In the genomic region with DNA sequence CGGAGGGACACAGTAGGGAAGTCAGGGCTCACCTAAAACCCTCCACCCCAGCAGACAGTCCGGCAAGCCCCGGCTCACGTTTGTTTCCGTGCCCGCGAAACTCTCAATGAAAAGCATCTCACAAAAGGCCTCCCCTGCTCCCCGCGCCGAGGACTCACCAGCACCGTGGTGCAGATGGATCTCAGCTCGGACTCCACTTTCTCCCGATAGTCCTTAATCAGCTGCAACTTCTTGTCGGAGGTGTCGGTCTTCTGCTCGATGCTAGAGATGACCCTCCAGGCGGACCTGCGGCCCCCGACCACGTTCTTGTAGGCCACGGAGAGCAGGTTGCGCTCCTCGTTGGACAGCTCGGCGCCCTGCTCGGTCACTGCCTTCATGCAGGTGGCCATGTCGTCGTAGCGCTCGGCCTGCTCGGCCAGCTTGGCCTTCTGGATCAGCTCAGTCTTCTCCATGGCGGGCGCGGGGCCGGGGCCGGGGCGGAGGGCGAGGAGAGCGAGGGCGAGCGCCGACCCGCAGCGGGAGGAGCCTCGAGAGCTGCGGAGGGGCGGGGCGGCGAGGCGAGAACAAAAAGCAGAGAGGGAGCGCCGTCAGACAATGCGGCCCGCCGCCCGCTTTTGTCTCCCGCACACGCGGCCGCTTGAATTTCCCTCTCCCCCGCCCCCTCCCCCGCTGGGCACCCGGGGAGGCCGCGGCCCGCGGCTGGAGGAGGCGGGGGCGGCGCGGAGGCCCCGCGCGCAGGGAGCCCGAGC, we compare ENCODE assay signal across 8 cellular contexts. TPM values are rescaled to one million over a fixed set of nuclear protein-coding genes. Genes with fewer than 3 reads are reported as not detected.
A peak's percentile ranks its signal among the peaks of the same experiment; 100 is the strongest.
DNase-seq lines count a peak whose midpoint lies in the region; ATAC-seq and TF ChIP-seq lines count a peak whose summit lies in the region.

No MANE protein-coding gene starts in this region.

- H3K9me3 ChIP-seq in lower lobe of right lung: no peaks in the 10 kb centered on the region

- peaks cover 21% of the 10 kb centered on the region for H3K36me3 ChIP-seq in lower lobe of right lung

- no peak for DNase-seq in AG09309 (ENCODE audit: low read depth)
- peak; percentile 48 to 90 for DNase-seq in NCI-H526 (lab: John Stamatoyannopoulos, UW)
- DNase-seq in activated CD4-positive, alpha-beta T cell treated with anti-CD3 and anti-CD28 coated beads, Interleukin-2, amount 50 U/mL, for 48 hours: peak; percentile 78 to 82
- DNase-seq in dermis blood vessel endothelial cell: peak; percentile 77
- peak; percentile 87 for DNase-seq in lower lobe of right lung
- DNase-seq in stimulated activated CD4-positive, alpha-beta T cell treated with anti-CD3 and anti-CD28 coated beads, TNF-alpha, amount 100 ng/mL, for 24 hours (ENCODE audit: low read depth in 3 of 3): peak; percentile 45 to 76 (median 57)

- H3K27ac ChIP-seq in lower lobe of right lung: peak overlapping the region; percentile 94

- intact Hi-C loops in lower lobe of right lung (cut with DNase I): no loop called here

- ATAC-seq in GM19043 (IDR thresholded peaks at IDR 0.05; ENCODE audit: low read depth, unreplicated experiment) (peak; percentile 28), HG03342 (IDR thresholded peaks at IDR 0.05; ENCODE audit: unreplicated experiment) (peak; percentile 42), lower lobe of right lung (peak; percentile 68 to 69)

- peaks cover 52% of the 10 kb centered on the region for H3K4me1 ChIP-seq in lower lobe of right lung

- H3K4me3 ChIP-seq in AG09309 (ENCODE audit: control insufficient read depth, low read depth, low read length) (peak overlapping the region; percentile 86), lower lobe of right lung (peak overlapping the region; percentile 85)

- TF ChIP-seq CTCF in AG09309 (IDR thresholded peaks at IDR 0.05; ENCODE audit: control insufficient read depth, insufficient read depth, low read depth, low read length, missing control alignments) (no peak), lower lobe of right lung (IDR thresholded peaks at IDR 0.05) (no peak)

- H3K27me3 ChIP-seq in lower lobe of right lung (ENCODE audit: low read depth): no peaks in the 10 kb centered on the region

RNA-seq across cellular contexts. Expression of a gene that starts 0.6 kb away (rescaled TPM):
- total RNA-seq in dermis blood vessel endothelial cell (179 and 304 TPM in 2 replicates), lower lobe of right lung (175 TPM)
